8 cellular contexts compared by ENCODE assay signal in the genomic region with DNA sequence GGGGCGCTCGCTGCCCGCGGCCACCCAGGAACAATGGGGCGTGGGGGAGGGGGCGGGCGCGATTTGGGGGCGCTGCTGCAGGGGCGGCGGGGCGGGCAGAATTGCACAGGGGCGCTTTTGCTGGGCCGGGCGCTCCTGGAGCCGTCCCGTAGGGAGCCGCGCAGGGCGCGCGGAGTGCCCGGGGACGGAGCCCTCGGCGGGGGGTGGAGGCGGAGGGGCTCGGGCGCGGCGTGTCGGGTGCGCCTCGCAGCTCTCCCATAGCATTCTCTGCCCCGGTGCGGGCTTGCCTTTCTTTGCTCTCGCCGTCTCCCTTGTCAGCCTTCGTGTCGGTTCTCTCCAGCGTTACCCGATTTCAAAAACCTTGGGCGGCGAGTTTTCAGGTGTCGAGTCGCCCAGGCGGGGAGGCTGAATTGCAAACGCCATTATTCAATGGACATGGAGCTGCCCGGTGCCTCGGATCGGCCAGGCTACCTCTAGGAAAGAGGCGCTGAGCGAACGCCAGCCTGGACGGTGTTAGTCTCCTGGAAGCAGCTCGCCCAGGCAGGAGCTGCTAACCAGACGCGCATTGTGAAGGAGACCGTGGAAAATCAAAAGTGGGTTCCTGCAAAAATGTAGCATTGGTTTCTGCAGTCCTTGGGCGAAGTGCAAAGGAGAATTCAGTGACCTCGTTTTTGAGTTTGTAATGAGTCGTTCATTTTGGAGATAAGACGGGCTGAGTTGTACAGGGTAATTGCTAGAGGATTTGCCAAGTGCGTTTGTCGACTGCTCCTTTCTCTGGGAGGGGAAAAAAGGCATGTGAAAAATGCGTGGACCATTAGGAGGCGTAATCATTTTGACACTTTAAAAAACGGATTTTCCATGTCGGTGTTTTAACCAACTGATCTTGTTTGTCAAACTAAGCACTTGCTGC. TPM values are rescaled to one million over a fixed set of nuclear protein-coding genes. Genes with fewer than 3 reads are reported as not detected.
A peak's percentile ranks its signal among the peaks of the same experiment; 100 is the strongest.
DNase-seq lines count a peak whose midpoint lies in the region; ATAC-seq and TF ChIP-seq lines count a peak whose summit lies in the region.

No MANE protein-coding gene starts in this region.

- peaks cover 25% of the 10 kb centered on the region for H3K4me1 Mint-ChIP-seq in activated T-cell treated with anti-CD3 and anti-CD28 coated beads, Interleukin-2, amount 50 U/mL, for 72 hours (ENCODE audit: low read depth)
- peaks cover 11 to 17% of the 10 kb centered on the region in 2 donors for H3K4me1 Mint-ChIP-seq in natural killer cell treated with Interleukin-12 subunit alpha and Interleukin-12 subunit beta and Interleukin-15 and Interleukin-18, amount 100 ng/mL, for 72 hours (ENCODE audit: low read depth in 2 of 2)

- H3K27ac ChIP-seq in upper lobe of right lung, result peak overlapping the region; percentile 82

- H3K27ac Mint-ChIP-seq in activated T-cell treated with anti-CD3 and anti-CD28 coated beads, Interleukin-2, amount 50 U/mL, for 72 hours, result no peak overlapping the region
- no peak overlapping the region for H3K27ac Mint-ChIP-seq in natural killer cell treated with Interleukin-12 subunit alpha and Interleukin-12 subunit beta and Interleukin-15 and Interleukin-18, amount 100 ng/mL, for 72 hours

- H3K36me3 ChIP-seq in upper lobe of right lung, result no peaks in the 10 kb centered on the region

- no peaks in the 10 kb centered on the region for H3K36me3 Mint-ChIP-seq in activated T-cell treated with anti-CD3 and anti-CD28 coated beads, Interleukin-2, amount 50 U/mL, for 72 hours (ENCODE audit: insufficient read depth in 2 of 2)
- H3K36me3 Mint-ChIP-seq in natural killer cell treated with Interleukin-12 subunit alpha and Interleukin-12 subunit beta and Interleukin-15 and Interleukin-18, amount 100 ng/mL, for 72 hours, result peaks cover 5% of the 10 kb centered on the region

- CTCF ChIA-PET in GM10248 (lab: Yijun Ruan, JAX), result interaction anchor here (1.5 to 1.7 kb wide), 2 partner anchors 11 to 12 kb away, joined by 3 to 5 read pairs; no protein-coding TSS in a partner anchor

- peaks cover 9% of the 10 kb centered on the region for H3K4me1 ChIP-seq in upper lobe of right lung

- ATAC-seq in HG02588 (IDR thresholded peaks at IDR 0.05; ENCODE audit: unreplicated experiment) (peak; percentile 27), upper lobe of right lung (peak; percentile 62)
- peak; percentile 46 to 62 for ATAC-seq in activated T-cell treated with anti-CD3 and anti-CD28 coated beads, Interleukin-2, amount 50 U/mL, for 72 hours (replicated peaks in 1 of 2)
- ATAC-seq in natural killer cell treated with Interleukin-12 subunit alpha and Interleukin-12 subunit beta and Interleukin-15 and Interleukin-18, amount 100 ng/mL, for 72 hours, result peak in 1 of 2 donors; percentile 54

- H3K4me3 Mint-ChIP-seq in activated T-cell treated with anti-CD3 and anti-CD28 coated beads, Interleukin-2, amount 50 U/mL, for 72 hours, result peak overlapping the region; percentile 84 to 90
- peak overlapping the region; percentile 60 for H3K4me3 Mint-ChIP-seq in natural killer cell treated with Interleukin-12 subunit alpha and Interleukin-12 subunit beta and Interleukin-15 and Interleukin-18, amount 100 ng/mL, for 72 hours

- H3K9me3 Mint-ChIP-seq in activated T-cell treated with anti-CD3 and anti-CD28 coated beads, Interleukin-2, amount 50 U/mL, for 72 hours, result no peaks in the 10 kb centered on the region
- H3K9me3 Mint-ChIP-seq in natural killer cell treated with Interleukin-12 subunit alpha and Interleukin-12 subunit beta and Interleukin-15 and Interleukin-18, amount 100 ng/mL, for 72 hours, result no peaks in the 10 kb centered on the region

- POLR2A ChIA-PET in GM10248 (lab: Yijun Ruan, JAX), result no interaction called here

- intact Hi-C loops in upper lobe of right lung (cut with DNase I), result no loop called here

- TF ChIP-seq CTCF in GM10248 (IDR thresholded peaks at IDR 0.05; ENCODE audit: control extremely low read depth, extremely low read depth, low read depth, missing control alignments), result no peak
- no peak for TF ChIP-seq CTCF in upper lobe of right lung (IDR thresholded peaks at IDR 0.05)

- peak overlapping the region; percentile 62 for H3K4me3 ChIP-seq in upper lobe of right lung

- H3K9me3 ChIP-seq in upper lobe of right lung, result no peaks in the 10 kb centered on the region

- DNase-seq in GM10248 (ENCODE audit: extremely low spot score) (peak; percentile 31), NCI-H2227 (lab: John Stamatoyannopoulos, UW; ENCODE audit: unreplicated experiment) (peak; percentile 76), fibroblast of peridontal ligament (ENCODE audit: extremely low read depth) (peak; percentile 11), upper lobe of right lung (peak; percentile 77), SW 1271 (lab: John Stamatoyannopoulos, UW) (no peak)
- DNase-seq in activated T-cell treated with anti-CD3 and anti-CD28 coated beads, Interleukin-2, amount 50 U/mL, for 72 hours, result peak; percentile 31 to 33
- DNase-seq in natural killer cell treated with Interleukin-12 subunit alpha and Interleukin-12 subunit beta and Interleukin-15 and Interleukin-18, amount 100 ng/mL, for 72 hours (ENCODE audit: low spot score), result no peak

- peaks cover 22% of the 10 kb centered on the region for H3K27me3 ChIP-seq in upper lobe of right lung

- peaks cover 47% of the 10 kb centered on the region for H3K27me3 Mint-ChIP-seq in activated T-cell treated with anti-CD3 and anti-CD28 coated beads, Interleukin-2, amount 50 U/mL, for 72 hours (ENCODE audit: low read depth)
- H3K27me3 Mint-ChIP-seq in natural killer cell treated with Interleukin-12 subunit alpha and Interleukin-12 subunit beta and Interleukin-15 and Interleukin-18, amount 100 ng/mL, for 72 hours, result peaks cover 32 to 62% of the 10 kb centered on the region in 2 donors

RNA-seq across cellular contexts. Expression of a gene that starts 0.6 kb away (rescaled TPM):
- total RNA-seq in activated T-cell treated with anti-CD3 and anti-CD28 coated beads, Interleukin-2, amount 50 U/mL, for 72 hours, result under 1 TPM; 0.23 to 0.48 TPM
- total RNA-seq in natural killer cell treated with Interleukin-12 subunit alpha and Interleukin-12 subunit beta and Interleukin-15 and Interleukin-18, amount 100 ng/mL, for 72 hours, result not detected
- total RNA-seq in upper lobe of right lung, result 29.0 TPM

Comparison
In these comparisons a context has a peak if more than half of its experiments do, and no peak if none do; other contexts are left out.
1. DNase-seq: peak in GM10248 (single experiment), NCI-H2227 (single experiment), activated T-cell treated with anti-CD3 and anti-CD28 coated beads, Interleukin-2, amount 50 U/mL, for 72 hours (2 of 2), fibroblast of peridontal ligament (single experiment) and upper lobe of right lung (single experiment); none in natural killer cell treated with Interleukin-12 subunit alpha and Interleukin-12 subunit beta and Interleukin-15 and Interleukin-18, amount 100 ng/mL, for 72 hours (single experiment) and SW 1271 (0 of 2).
2. RNA of a gene that starts 0.6 kb away (total RNA-seq): 29.0 TPM in upper lobe of right lung (single experiment); 0.23 to 0.48 TPM in activated T-cell treated with anti-CD3 and anti-CD28 coated beads, Interleukin-2, amount 50 U/mL, for 72 hours and not detected in natural killer cell treated with Interleukin-12 subunit alpha and Interleukin-12 subunit beta and Interleukin-15 and Interleukin-18, amount 100 ng/mL, for 72 hours; every median in the first group is over 10 times any median in the second.